In the genomic region with DNA sequence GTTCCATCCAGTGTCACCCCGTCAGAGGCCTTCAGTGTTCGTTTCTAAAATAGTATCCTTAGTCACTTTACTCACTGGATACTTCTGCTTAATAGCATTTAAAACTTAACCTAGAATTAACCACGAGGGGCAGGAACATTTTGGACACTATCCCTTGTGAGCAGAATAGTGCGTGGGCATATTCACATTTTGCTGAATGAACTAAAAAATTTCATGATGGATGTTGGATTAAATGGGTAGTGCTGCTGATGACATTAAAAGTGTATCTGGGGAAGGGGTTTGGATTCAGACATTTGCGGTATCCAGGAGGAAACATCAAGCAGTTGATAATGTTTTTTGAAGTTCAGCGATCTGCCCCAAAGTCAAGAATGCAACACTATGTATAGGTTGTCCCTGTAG, we compare ENCODE assay signal across 1 cellular context.
TF ChIP-seq lines count a peak whose summit lies in the region.

No MANE protein-coding gene starts in this region.

TF ChIP-seq in GM12878, 131 proteins besides CTCF, POLR2A, EP300 and RAD21:
- TF ChIP-seq ZNF384 (IDR thresholded peaks at IDR 0.05; ENCODE audit: borderline replicate concordance, low read depth, low read length) (no peak), ZSCAN29 (IDR thresholded peaks at IDR 0.05) (no peak), YBX1 (IDR thresholded peaks at IDR 0.05) (no peak), MEF2B (IDR thresholded peaks at IDR 0.05; ENCODE audit: partially characterized antibody, poor library complexity, severe bottlenecking) (no peak), SREBF2 (IDR thresholded peaks at IDR 0.05; ENCODE audit: low read length) (no peak), CEBPB (IDR thresholded peaks at IDR 0.05; ENCODE audit: borderline replicate concordance in 1 of 2, low read depth in 2 of 2, low read length in 2 of 2) (no peak), RFX5 (IDR thresholded peaks at IDR 0.05; ENCODE audit: low read depth, low read length) (no peak), NFYA (IDR thresholded peaks at IDR 0.05; ENCODE audit: borderline replicate concordance, low read depth, low read length) (no peak)
- TF ChIP-seq, protein P1, sequence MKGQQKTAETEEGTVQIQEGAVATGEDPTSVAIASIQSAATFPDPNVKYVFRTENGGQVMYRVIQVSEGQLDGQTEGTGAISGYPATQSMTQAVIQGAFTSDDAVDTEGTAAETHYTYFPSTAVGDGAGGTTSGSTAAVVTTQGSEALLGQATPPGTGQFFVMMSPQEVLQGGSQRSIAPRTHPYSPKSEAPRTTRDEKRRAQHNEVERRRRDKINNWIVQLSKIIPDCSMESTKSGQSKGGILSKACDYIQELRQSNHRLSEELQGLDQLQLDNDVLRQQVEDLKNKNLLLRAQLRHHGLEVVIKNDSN (IDR thresholded peaks at IDR 0.05; ENCODE audit: borderline replicate concordance, extremely low read length, insufficient read depth, low read depth, low read length): no peak
